In the genomic region with DNA sequence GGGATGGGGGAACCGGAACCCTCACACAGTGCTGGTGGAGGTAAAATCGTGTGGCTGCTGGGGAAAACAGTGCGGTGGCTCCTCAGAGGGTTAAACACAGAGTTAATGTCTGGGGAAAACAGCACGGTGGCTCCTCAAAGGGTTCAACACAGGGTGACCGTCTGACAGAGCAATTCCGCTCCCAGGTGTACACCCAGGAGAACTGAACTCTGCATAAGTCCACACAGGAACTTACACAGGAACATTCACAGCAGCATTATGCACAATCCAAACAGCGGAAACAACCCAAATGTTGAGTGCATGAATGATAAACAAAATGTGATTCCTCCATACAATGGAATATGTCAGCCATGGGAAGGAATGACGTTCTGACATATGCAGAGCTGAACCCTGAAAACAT, we compare ENCODE assay signal across 24 cellular contexts.
"Had no signal": no experiment of that assay in that cellular context is flagged by ENCODE, and none has a peak within 500 bp of the region (broad histone marks: within the 10 kb centered on the region; RNA-seq: fewer than 3 reads in every experiment).

No MANE protein-coding gene starts in this region.

- ATAC-seq: effector memory CD8-positive, alpha-beta T cell; esophagus mucosa; gastrocnemius medialis; heart right ventricle; left cardiac atrium; left lung; left ventricle myocardium superior; lower lobe of right lung; mucosa of descending colon had no signal

- H3K4me3 Mint-ChIP-seq: dendritic cell treated with granulocyte-macrophage colony-stimulating factor and Interleukin-4, amounts not matched to agents 40 ng/mL and 50 ng/mL, for 4 days; effector memory CD8-positive, alpha-beta T cell; endodermal cell; mesothelial cell of epicardium had no signal

- H3K36me3 ChIP-seq: colonic mucosa had no signal

- H3K27me3 Mint-ChIP-seq: dendritic cell treated with granulocyte-macrophage colony-stimulating factor and Interleukin-4, amounts not matched to agents 40 ng/mL and 50 ng/mL, for 4 days; effector memory CD8-positive, alpha-beta T cell had no signal

- H3K27me3 ChIP-seq: colonic mucosa, esophagus squamous epithelium, gastrocnemius medialis, heart right ventricle, left lung had no signal

- H3K4me1 Mint-ChIP-seq: endodermal cell, mesothelial cell of epicardium had no signal

- DNase-seq: colonic mucosa; cortex of kidney; effector CD8-positive, alpha-beta T cell; effector memory CD8-positive, alpha-beta T cell; endodermal cell; erythroblast; esophagus squamous epithelium; foreskin fibroblast; foreskin melanocyte; gastrocnemius medialis; glutamatergic neuron; head of caudate nucleus; heart right ventricle; hippocampal formation; left cardiac atrium; left lung; left ventricle myocardium superior; lower lobe of right lung; mesenchymal stem cell; mucosa of descending colon had no signal

- H3K9me3 Mint-ChIP-seq: dendritic cell treated with granulocyte-macrophage colony-stimulating factor and Interleukin-4, amounts not matched to agents 40 ng/mL and 50 ng/mL, for 4 days; effector memory CD8-positive, alpha-beta T cell; endodermal cell; mesothelial cell of epicardium had no signal

- H3K27ac Mint-ChIP-seq: dendritic cell treated with granulocyte-macrophage colony-stimulating factor and Interleukin-4, amounts not matched to agents 40 ng/mL and 50 ng/mL, for 4 days; effector memory CD8-positive, alpha-beta T cell; endodermal cell; mesothelial cell of epicardium had no signal

- H3K4me1 ChIP-seq: colonic mucosa, gastrocnemius medialis, heart right ventricle, left lung, lower lobe of right lung had no signal

- H3K27ac ChIP-seq: colonic mucosa, epithelial cell of prostate, gastrocnemius medialis, heart right ventricle, left lung, lower lobe of right lung had no signal

- H3K4me3 ChIP-seq: colonic mucosa, esophagus squamous epithelium, gastrocnemius medialis, heart right ventricle, left lung, lower lobe of right lung, mucosa of descending colon had no signal

- H3K9me3 ChIP-seq: colonic mucosa, esophagus squamous epithelium, gastrocnemius medialis, heart right ventricle, left lung, lower lobe of right lung, mucosa of descending colon had no signal
